In the genomic region with DNA sequence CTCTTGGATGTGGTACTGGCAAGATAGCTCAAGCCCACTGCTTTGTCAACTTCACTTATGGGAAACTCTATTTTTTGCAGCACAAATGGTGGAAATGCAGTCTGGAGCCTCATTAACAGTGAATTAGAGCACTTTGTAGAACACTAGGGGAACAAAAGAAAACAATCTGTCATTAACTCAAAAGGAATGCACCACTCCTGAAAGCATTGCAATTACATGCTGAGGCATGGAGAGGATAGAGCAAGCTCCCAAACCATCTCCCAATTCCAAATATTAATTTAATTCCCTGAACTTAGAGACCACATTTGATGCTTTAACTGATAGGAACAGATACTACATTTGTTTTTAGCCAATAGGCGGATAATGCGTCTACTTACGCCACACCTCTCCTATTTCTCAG, we compare ENCODE assay signal across 18 cellular contexts. TPM values are rescaled to one million over a fixed set of nuclear protein-coding genes. Genes with fewer than 3 reads are reported as not detected.
DNase-seq lines count a peak whose midpoint lies in the region; ATAC-seq and TF ChIP-seq lines count a peak whose summit lies in the region.
"Had no signal": no experiment of that assay in that cellular context is flagged by ENCODE, and none has a peak within 500 bp of the region (broad histone marks: within the 10 kb centered on the region; RNA-seq: fewer than 3 reads in every experiment).

No MANE protein-coding gene starts in this region.

- H3K27ac Mint-ChIP-seq in WTC11 (no peak overlapping the region), osteocyte (ENCODE audit: unreplicated experiment) (peak overlapping the region; percentile 41)
- H3K27ac Mint-ChIP-seq in activated T-helper 1 cell treated with anti-CD3 and anti-CD28 coated beads, Interleukin-12 subunit alpha, Interleukin-12 subunit beta, Interleukin-2, Interleukin-4 antibody, amounts not matched to agents 30 ng/mL and 10 ng/mL and 1 ng/mL, durations not matched to agents 14 hours and 24 hours and 36 hours: no peak overlapping the region
- H3K27ac Mint-ChIP-seq: CD14-positive monocyte had no signal

- no peak overlapping the region for H3K9ac ChIP-seq in IMR-90 (ENCODE audit: low read depth, low read length)
- H3K9ac ChIP-seq in PC-3 (ENCODE audit: low read length): no peak overlapping the region

- BruUV-seq in IMR-90 (replicated peaks; lab: Mats Ljungman, UMichigan) (no TSS peak), PC-3 (replicated peaks; lab: Mats Ljungman, UMichigan) (no TSS peak)

- H3K36me3 Mint-ChIP-seq in WTC11: no peaks in the 10 kb centered on the region
- H3K36me3 Mint-ChIP-seq in osteocyte (ENCODE audit: unreplicated experiment): no peaks in the 10 kb centered on the region
- no peaks in the 10 kb centered on the region for H3K36me3 Mint-ChIP-seq in activated T-helper 1 cell treated with anti-CD3 and anti-CD28 coated beads, Interleukin-12 subunit alpha, Interleukin-12 subunit beta, Interleukin-2, Interleukin-4 antibody, amounts not matched to agents 30 ng/mL and 10 ng/mL and 1 ng/mL, durations not matched to agents 14 hours and 24 hours and 36 hours (ENCODE audit: low read depth)
- H3K36me3 Mint-ChIP-seq: CD14-positive monocyte had no signal

- no peaks in the 10 kb centered on the region for H3K36me3 ChIP-seq in IMR-90 (ENCODE audit: control insufficient read depth, insufficient read depth, low read length)
- no peaks in the 10 kb centered on the region for H3K36me3 ChIP-seq in PC-3 (ENCODE audit: low read depth, low read length)
- H3K36me3 ChIP-seq: HAP-1, SJSA1 had no signal

- H2AFZ ChIP-seq in IMR-90 (replicated peaks; ENCODE audit: low read length, poor library complexity) (no peak overlapping the region), PC-3 (ENCODE audit: low read length) (no peak overlapping the region)

- H2AK9ac ChIP-seq in IMR-90 (replicated peaks; ENCODE audit: low read depth, low read length, poor library complexity): no peak overlapping the region

- H3K4me3 Mint-ChIP-seq in WTC11: no peak overlapping the region
- no peak overlapping the region for H3K4me3 Mint-ChIP-seq in osteocyte (ENCODE audit: unreplicated experiment)
- H3K4me3 Mint-ChIP-seq in activated T-helper 1 cell treated with anti-CD3 and anti-CD28 coated beads, Interleukin-12 subunit alpha, Interleukin-12 subunit beta, Interleukin-2, Interleukin-4 antibody, amounts not matched to agents 30 ng/mL and 10 ng/mL and 1 ng/mL, durations not matched to agents 14 hours and 24 hours and 36 hours: no peak overlapping the region
- H3K4me3 Mint-ChIP-seq: CD14-positive monocyte had no signal

- H3K4me1 Mint-ChIP-seq in WTC11: peaks cover 18% of the 10 kb centered on the region
- peaks cover 63% of the 10 kb centered on the region for H3K4me1 Mint-ChIP-seq in osteocyte (ENCODE audit: unreplicated experiment)
- H3K4me1 Mint-ChIP-seq in activated T-helper 1 cell treated with anti-CD3 and anti-CD28 coated beads, Interleukin-12 subunit alpha, Interleukin-12 subunit beta, Interleukin-2, Interleukin-4 antibody, amounts not matched to agents 30 ng/mL and 10 ng/mL and 1 ng/mL, durations not matched to agents 14 hours and 24 hours and 36 hours (ENCODE audit: low read depth): no peaks in the 10 kb centered on the region
- H3K4me1 Mint-ChIP-seq: CD14-positive monocyte had no signal

- peaks cover 11% of the 10 kb centered on the region for H3K27me3 Mint-ChIP-seq in WTC11 (ENCODE audit: low read depth)
- H3K27me3 Mint-ChIP-seq in osteocyte (ENCODE audit: unreplicated experiment): no peaks in the 10 kb centered on the region
- no peaks in the 10 kb centered on the region for H3K27me3 Mint-ChIP-seq in activated T-helper 1 cell treated with anti-CD3 and anti-CD28 coated beads, Interleukin-12 subunit alpha, Interleukin-12 subunit beta, Interleukin-2, Interleukin-4 antibody, amounts not matched to agents 30 ng/mL and 10 ng/mL and 1 ng/mL, durations not matched to agents 14 hours and 24 hours and 36 hours (ENCODE audit: insufficient read depth)

- H4K8ac ChIP-seq in IMR-90 (ENCODE audit: low read depth in 2 of 2, low read length in 2 of 2): no peak overlapping the region

- H4K20me1 ChIP-seq in IMR-90 (ENCODE audit: insufficient read depth, low read length): no peaks in the 10 kb centered on the region
- no peaks in the 10 kb centered on the region for H4K20me1 ChIP-seq in PC-3 (ENCODE audit: low read length)

- no peak overlapping the region; the same call in 1 of the 2 replicates for H3K23ac ChIP-seq in IMR-90 (ENCODE audit: low read depth, low read length)

- TF ChIP-seq RAD21 in IMR-90 (IDR thresholded peaks at IDR 0.05; ENCODE audit: low read length): no peak

- peak overlapping the region; percentile 55; the same call in 1 of the 2 replicates for H3K4ac ChIP-seq in IMR-90 (ENCODE audit: low read depth, low read length)

- H4K5ac ChIP-seq in IMR-90 (ENCODE audit: low read depth, low read length): no peak overlapping the region; the same call in 1 of the 2 replicates

- DNase-seq in IMR-90 (no peak), WTC11 (ENCODE audit: low spot score) (no peak), islet precursor cell (peak; percentile 60), osteocyte (ENCODE audit: extremely low spot score, unreplicated experiment) (no peak), globus pallidus (ENCODE audit: low spot score) (no peak), PC-3 (no peak)
- DNase-seq in activated T-helper 1 cell treated with anti-CD3 and anti-CD28 coated beads, Interleukin-12 subunit alpha, Interleukin-12 subunit beta, Interleukin-2, Interleukin-4 antibody, amounts not matched to agents 30 ng/mL and 10 ng/mL and 1 ng/mL, durations not matched to agents 14 hours and 24 hours and 36 hours (ENCODE audit: low spot score): no peak
- DNase-seq: ACHN, DMS79 treated with DMSO at 0.1 percent for 48 hours, NCI-H1092 treated with DMSO at 0.1 percent for 48 hours, NCI-H1694, NCI-H2107, NCI-H226, NCI-H524 had no signal

- peaks cover 11% of the 10 kb centered on the region for H3K9me3 Mint-ChIP-seq in WTC11
- H3K9me3 Mint-ChIP-seq in osteocyte (ENCODE audit: unreplicated experiment): no peaks in the 10 kb centered on the region
- H3K9me3 Mint-ChIP-seq in activated T-helper 1 cell treated with anti-CD3 and anti-CD28 coated beads, Interleukin-12 subunit alpha, Interleukin-12 subunit beta, Interleukin-2, Interleukin-4 antibody, amounts not matched to agents 30 ng/mL and 10 ng/mL and 1 ng/mL, durations not matched to agents 14 hours and 24 hours and 36 hours: no peaks in the 10 kb centered on the region

- intact Hi-C loops in IMR-90 (cut with micrococcal nuclease) (no loop called here), PC-3 (cut with micrococcal nuclease) (no loop called here)
- intact Hi-C loops in activated T-helper 1 cell treated with anti-CD3 and anti-CD28 coated beads, Interleukin-12 subunit alpha, Interleukin-12 subunit beta, Interleukin-2, Interleukin-4 antibody, amounts not matched to agents 30 ng/mL and 10 ng/mL and 1 ng/mL, durations not matched to agents 14 hours and 24 hours and 36 hours (cut with micrococcal nuclease): no loop called here

- 0 out of 2 replicates have a peak, but pooled peaks cover 2% of the 10 kb centered on the region for H3K9me3 ChIP-seq in IMR-90 (ENCODE audit: control insufficient read depth, insufficient read depth, low read length)
- no peaks in the 10 kb centered on the region for H3K9me3 ChIP-seq in PC-3 (ENCODE audit: low read length)
- H3K9me3 ChIP-seq: HAP-1, SJSA1 had no signal

- no peaks in the 10 kb centered on the region for H3K79me2 ChIP-seq in PC-3 (ENCODE audit: low read length)

- H3K27ac ChIP-seq in IMR-90 (ENCODE audit: insufficient read depth, low read length): no peak overlapping the region
- no peak overlapping the region for H3K27ac ChIP-seq in PC-3 (ENCODE audit: low read length)
- H3K27ac ChIP-seq: SJSA1 had no signal

- H3K9me2 ChIP-seq in PC-3 (replicated peaks; ENCODE audit: low read length): no peaks in the 10 kb centered on the region

- H3K4me1 ChIP-seq in IMR-90 (ENCODE audit: control insufficient read depth, insufficient read depth, low read length) (peaks cover 8% of the 10 kb centered on the region; the same call in 1 of the 2 replicates), PC-3 (ENCODE audit: insufficient read depth, low read length) (peaks cover 18% of the 10 kb centered on the region; the same call in 1 of the 2 replicates)
- H3K4me1 ChIP-seq: HAP-1 had no signal

- TF ChIP-seq CTCF in IMR-90 (conservative IDR thresholded peaks at IDR 0.05; ENCODE audit: low read depth, low read length) (no peak), WTC11 (IDR thresholded peaks at IDR 0.05) (no peak), osteocyte (IDR thresholded peaks at IDR 0.05) (no peak), PC-3 (conservative IDR thresholded peaks at IDR 0.05; ENCODE audit: low read depth, low read length) (no peak)

- in situ Hi-C loops in IMR-90 (cut with MboI; ENCODE audit: low sequenced_read_pairs): no loop called here

- H3K56ac ChIP-seq in IMR-90 (ENCODE audit: extremely low read depth, insufficient read depth, low read length): no peak overlapping the region

- H3K9me1 ChIP-seq in IMR-90 (ENCODE audit: insufficient read depth, low read length): 0 out of 2 replicates have a peak, but pooled peaks cover 8% of the 10 kb centered on the region

- CTCF ChIA-PET in IMR-90 (lab: Yijun Ruan, JAX): interaction anchor here (1.1 kb wide), 1 partner anchor 18 kb away, joined by 3 read pairs; no protein-coding TSS in a partner anchor
- CTCF ChIA-PET in WTC11 (lab: Charles Lee): interaction anchor here (0.6 to 0.7 kb wide), 3 partner anchors 10 to 205 kb away, joined by 3 to 4 read pairs (median 4); no protein-coding TSS in a partner anchor
- CTCF ChIA-PET in PC-3 (lab: Charles Lee): no interaction called here

- H3K4me2 ChIP-seq in IMR-90 (ENCODE audit: low read depth, low read length): no peak overlapping the region
- no peak overlapping the region for H3K4me2 ChIP-seq in PC-3 (ENCODE audit: low read length)

- H4K91ac ChIP-seq in IMR-90 (ENCODE audit: insufficient read depth, low read depth, low read length): peak overlapping the region; percentile 3; the same call in 1 of the 2 replicates

- H2BK5ac ChIP-seq in IMR-90 (ENCODE audit: low read depth, low read length, poor library complexity, severe bottlenecking): no peak overlapping the region

- peak overlapping the region; percentile 27 for H2BK20ac ChIP-seq in IMR-90 (ENCODE audit: low read depth, low read length)

- H3K27me3 ChIP-seq in IMR-90 (ENCODE audit: control insufficient read depth, insufficient read depth, low read length) (no peaks in the 10 kb centered on the region), PC-3 (ENCODE audit: low read length) (no peaks in the 10 kb centered on the region)
- H3K27me3 ChIP-seq: SJSA1 had no signal

- POLR2A ChIA-PET in IMR-90 (lab: Charles Lee; ENCODE audit: unreplicated experiment) (no interaction called here), WTC11 (lab: Charles Lee) (no interaction called here), PC-3 (lab: Charles Lee; ENCODE audit: unreplicated experiment) (no interaction called here)

- H2BK15ac ChIP-seq in IMR-90 (ENCODE audit: low read depth, low read length): peak overlapping the region; percentile 53; the same call in 1 of the 3 replicates

- peak overlapping the region; percentile 38; the same call in 1 of the 2 replicates for H3K18ac ChIP-seq in IMR-90 (ENCODE audit: low read depth, low read length)

- 100% methylated on average over 3 of the region's 3 CpGs; no CpG with 5 or more reads in 1 of the 2 experiments for WGBS in IMR-90 (ENCODE audit: extremely low coverage in 2 of 2, insufficient read length in 1 of 2), 2 experiments

- H3K4me3 ChIP-seq in IMR-90 (ENCODE audit: insufficient read depth, low read depth, low read length) (no peak overlapping the region), PC-3 (ENCODE audit: low read length) (no peak overlapping the region)
- H3K4me3 ChIP-seq: HAP-1, SJSA1 had no signal

- H3F3A ChIP-seq in PC-3 (ENCODE audit: low read length, unreplicated experiment): no peaks in the 10 kb centered on the region

- ATAC-seq in IMR-90 (ENCODE audit: low read depth) (no peak), WTC11 (peak; percentile 36; the same call in 1 of the 2 replicates), PC-3 (no peak)
- ATAC-seq: Panc1 had no signal

- no peak overlapping the region for H3K14ac ChIP-seq in IMR-90 (replicated peaks; ENCODE audit: low read depth, low read length)

- H2BK120ac ChIP-seq in IMR-90 (ENCODE audit: low read depth, low read length): peak overlapping the region; percentile 68; the same call in 1 of the 2 replicates

- H2AK5ac ChIP-seq in IMR-90 (ENCODE audit: low read depth, low read length): peak overlapping the region; percentile 29; the same call in 1 of the 2 replicates

- TF ChIP-seq POLR2A in IMR-90 (IDR thresholded peaks at IDR 0.05; ENCODE audit: low read depth, low read length): no peak

- H3K79me1 ChIP-seq in IMR-90 (ENCODE audit: low read depth in 1 of 2, low read length in 2 of 2): no peaks in the 10 kb centered on the region

- dilution Hi-C loops in IMR-90 (cut with HindIII; ENCODE audit: low sequenced_read_pairs, unreplicated experiment): no loop called here

RNA-seq across cellular contexts. Expression of gene TANC1, which starts 32.8 kb away (rescaled TPM):
- 12.8 and 12.9 TPM in 2 replicates for total RNA-seq in IMR-90 (2012; rRNA removed)
- 10.1 and 10.2 TPM in 2 replicates for polyA plus RNA-seq in IMR-90 (2012; rRNA removed)
- polyA plus RNA-seq in IMR-90 (2012; cell fraction: cytosol; rRNA removed): 3.6 and 5.0 TPM in 2 replicates
- polyA plus RNA-seq in IMR-90 (2012; cell fraction: nucleus; rRNA removed; ENCODE audit: low replicate concordance): 27.3 and 53.0 TPM in 2 replicates
- 8.5 to 11.6 TPM (median 8.7 TPM) in 3 replicates for total RNA-seq in WTC11 (2021)
- total RNA-seq in osteocyte: 36.9 and 37.0 TPM in 2 replicates
- 0.37 and 0.47 TPM in 2 replicates for total RNA-seq in activated T-helper 1 cell treated with anti-CD3 and anti-CD28 coated beads, Interleukin-12 subunit alpha, Interleukin-12 subunit beta, Interleukin-2, Interleukin-4 antibody, amounts not matched to agents 30 ng/mL and 10 ng/mL and 1 ng/mL, durations not matched to agents 14 hours and 24 hours and 36 hours
- 17.6 and 18.7 TPM in 2 replicates for total RNA-seq in PC-3 (2014; rRNA removed)
- polyA plus RNA-seq: CD14-positive monocyte had no signal
